Comparison of ENCODE assay signal across 15 cellular contexts in genomic region chr17:1116602-1117001, GRCh38.
"Had no signal": no experiment of that assay in that cellular context is flagged by ENCODE, and none has a peak within 500 bp of the region (broad histone marks: within the 10 kb centered on the region; RNA-seq: fewer than 3 reads in every experiment).

No MANE protein-coding gene starts in this region.

- H3K9me3 ChIP-seq: gastrocnemius medialis, lower lobe of right lung, psoas muscle, right lobe of liver, tibial nerve had no signal

- H3K4me2 ChIP-seq: hepatocyte had no signal

- H3K27ac Mint-ChIP-seq: stimulated activated naive B cell treated with anti-CD40 and anti-IgM and Interleukin-4, amounts not matched to agents 10 μg/mL and 1 μg/mL and 100 μg/mL, for 72 hours had no signal

- H3K4me3 Mint-ChIP-seq: activated T-cell treated with anti-CD3 and anti-CD28 coated beads, Interleukin-2, amount 50 U/mL, for 4 hours; stimulated activated naive B cell treated with anti-CD40 and anti-IgM and Interleukin-4, amounts not matched to agents 10 μg/mL and 1 μg/mL and 100 μg/mL, for 72 hours had no signal

- H2AFZ ChIP-seq: hepatocyte had no signal

- DNase-seq: activated CD4-positive, alpha-beta T cell treated with anti-CD3 and anti-CD28 coated beads for 48 hours; activated gamma-delta T cell; activated T-cell treated with anti-CD3 and anti-CD28 coated beads, Interleukin-2, amount 50 U/mL, for 4 hours; caudate nucleus; cortex of kidney; effector memory CD4-positive, alpha-beta T cell; gastrocnemius medialis; lower lobe of right lung; naive thymus-derived CD8-positive, alpha-beta T cell; psoas muscle; right lobe of liver; stimulated activated naive B cell treated with anti-CD40 and anti-IgM and Interleukin-4, amounts not matched to agents 10 μg/mL and 1 μg/mL and 100 μg/mL, for 72 hours had no signal

- H3K27ac ChIP-seq: epithelial cell of prostate, gastrocnemius medialis, psoas muscle, right lobe of liver had no signal

- H3K36me3 ChIP-seq: gastrocnemius medialis, lower lobe of right lung, right lobe of liver, tibial nerve had no signal

- H3K27me3 Mint-ChIP-seq: naive thymus-derived CD8-positive, alpha-beta T cell; stimulated activated naive B cell treated with anti-CD40 and anti-IgM and Interleukin-4, amounts not matched to agents 10 μg/mL and 1 μg/mL and 100 μg/mL, for 72 hours had no signal

- H3K36me3 Mint-ChIP-seq: naive thymus-derived CD8-positive, alpha-beta T cell had no signal

- H3K27me3 ChIP-seq: gastrocnemius medialis, hepatocyte, right lobe of liver, tibial nerve had no signal

- H3K9me3 Mint-ChIP-seq: activated T-cell treated with anti-CD3 and anti-CD28 coated beads, Interleukin-2, amount 50 U/mL, for 4 hours; naive thymus-derived CD8-positive, alpha-beta T cell had no signal

- H3K4me3 ChIP-seq: gastrocnemius medialis, hepatocyte, lower lobe of right lung, psoas muscle, right lobe of liver, tibial nerve had no signal
